19 cellular contexts compared by ENCODE assay signal in genomic region chr5:172508471-172509404, GRCh38. TPM values are rescaled to one million over a fixed set of nuclear protein-coding genes. Genes with fewer than 3 reads are reported as not detected.
A peak's percentile ranks its signal among the peaks of the same experiment; 100 is the strongest.
DNase-seq lines count a peak whose midpoint lies in the region; ATAC-seq and TF ChIP-seq lines count a peak whose summit lies in the region.
"Had no signal": no experiment of that assay in that cellular context is flagged by ENCODE, and none has a peak within 500 bp of the region (broad histone marks: within the 10 kb centered on the region; RNA-seq: fewer than 3 reads in every experiment).

No MANE protein-coding gene starts in this region.

- peaks cover 10% of the 10 kb centered on the region for H3K4me1 Mint-ChIP-seq in neural progenitor cell
- H3K4me1 Mint-ChIP-seq: activated CD4-positive, alpha-beta T cell treated with anti-CD3 and anti-CD28 coated beads, Interleukin-2, amount 10 ng/mL, durations not matched to agents 24 days and 14 days; activated naive CD4-positive, alpha-beta T cell treated with anti-CD3 and anti-CD28 coated beads, Interleukin-2, amount 50 U/mL, for 24 hours had no signal

- TF ChIP-seq POLR2A in transverse colon (IDR thresholded peaks at IDR 0.05) = no peak

- TF ChIP-seq CTCF in coronary artery (IDR thresholded peaks at IDR 0.05) (no peak), neural progenitor cell (IDR thresholded peaks at IDR 0.05) (no peak), transverse colon (IDR thresholded peaks at IDR 0.05) (no peak)

- 82% methylated on average over 12 of the region's 12 CpGs; no CpG with 5 or more reads in 1 of the 2 donors for WGBS in transverse colon (ENCODE audit: low coverage in 1 of 2), 2 donors

- H3K79me2 ChIP-seq in neural progenitor cell (ENCODE audit: low read depth) = no peaks in the 10 kb centered on the region

- H3K4me3 Mint-ChIP-seq in neural progenitor cell = no peak overlapping the region
- H3K4me3 Mint-ChIP-seq: activated CD4-positive, alpha-beta T cell treated with anti-CD3 and anti-CD28 coated beads, Interleukin-2, amount 10 ng/mL, durations not matched to agents 24 days and 14 days; activated naive CD4-positive, alpha-beta T cell treated with anti-CD3 and anti-CD28 coated beads, Interleukin-2, amount 50 U/mL, for 24 hours; stimulated activated naive B cell treated with anti-CD40 and anti-IgM and Interleukin-4, amounts not matched to agents 10 μg/mL and 1 μg/mL and 100 μg/mL, for 72 hours had no signal

- H3K27ac Mint-ChIP-seq in neural progenitor cell = no peak overlapping the region
- H3K27ac Mint-ChIP-seq: activated CD4-positive, alpha-beta T cell treated with anti-CD3 and anti-CD28 coated beads, Interleukin-2, amount 10 ng/mL, durations not matched to agents 24 days and 14 days; activated naive CD4-positive, alpha-beta T cell treated with anti-CD3 and anti-CD28 coated beads, Interleukin-2, amount 50 U/mL, for 24 hours; stimulated activated naive B cell treated with anti-CD40 and anti-IgM and Interleukin-4, amounts not matched to agents 10 μg/mL and 1 μg/mL and 100 μg/mL, for 72 hours had no signal

- peaks cover 5% of the 10 kb centered on the region for H3F3A ChIP-seq in neural progenitor cell (ENCODE audit: low read depth)

- no peak overlapping the region for H3K4me3 ChIP-seq in coronary artery
- no peak overlapping the region for H3K4me3 ChIP-seq in neural progenitor cell
- no peak overlapping the region for H3K4me3 ChIP-seq in transverse colon
- H3K4me3 ChIP-seq: A549; BLaER1 treated with 17β-estradiol and CSF1 and Interleukin-3, amounts not matched to agents 10 nM and 100 nM had no signal

- H3K27me3 Mint-ChIP-seq in neural progenitor cell (ENCODE audit: insufficient read depth, low read depth) = peaks cover 5% of the 10 kb centered on the region

- H3K27me3 ChIP-seq in neural progenitor cell (no peaks in the 10 kb centered on the region), transverse colon (no peaks in the 10 kb centered on the region)
- H3K27me3 ChIP-seq: BLaER1 treated with 17β-estradiol and CSF1 and Interleukin-3, amounts not matched to agents 10 nM and 100 nM had no signal

- no peaks in the 10 kb centered on the region for H3K36me3 Mint-ChIP-seq in neural progenitor cell

- no peak for ATAC-seq in HG02840 (IDR thresholded peaks at IDR 0.05; ENCODE audit: low FRiP score, unreplicated experiment)
- ATAC-seq: A549; stimulated activated naive B cell treated with anti-CD40 and anti-IgM and Interleukin-4, amounts not matched to agents 10 μg/mL and 1 μg/mL and 100 μg/mL, for 72 hours had no signal

- peak overlapping the region; percentile 89 for H2AFZ ChIP-seq in neural progenitor cell (replicated peaks)

- peak overlapping the region in 1 of 2 donors; percentile 42 for H3K27ac ChIP-seq in coronary artery
- H3K27ac ChIP-seq in neural progenitor cell = no peak overlapping the region
- no peak overlapping the region for H3K27ac ChIP-seq in transverse colon
- H3K27ac ChIP-seq: A549; BLaER1 treated with 17β-estradiol and CSF1 and Interleukin-3, amounts not matched to agents 10 nM and 100 nM had no signal

- TF ChIP-seq EP300 in transverse colon (IDR thresholded peaks at IDR 0.05; ENCODE audit: low read depth) = no peak

- intact Hi-C loops in transverse colon (cut with DNase I; ENCODE audit: low total_unique reads) = no loop called here

- H3K9me3 ChIP-seq in neural progenitor cell (ENCODE audit: low read depth) = peaks cover 15% of the 10 kb centered on the region
- H3K9me3 ChIP-seq in transverse colon = peaks cover 0 to 15% of the 10 kb centered on the region in 2 donors

- no peak overlapping the region for H3K9ac ChIP-seq in neural progenitor cell
- H3K9ac ChIP-seq: BLaER1 treated with 17β-estradiol and CSF1 and Interleukin-3, amounts not matched to agents 10 nM and 100 nM had no signal

- H3K9me3 Mint-ChIP-seq in neural progenitor cell = peaks cover 24% of the 10 kb centered on the region

- no peaks in the 10 kb centered on the region for H4K20me1 ChIP-seq in neural progenitor cell (ENCODE audit: low read depth)
- H4K20me1 ChIP-seq: BLaER1 treated with 17β-estradiol and CSF1 and Interleukin-3, amounts not matched to agents 10 nM and 100 nM had no signal

- in situ Hi-C loops in transverse colon (cut with MboI; ENCODE audit: low pct_ligation_motif_present in 1 of 4, low pct_unique_long_range_greater_than_20kb in 1 of 4, low sequenced_read_pairs in 3 of 4) = no loop called here

- peak overlapping the region; percentile 19 for H3K4me2 ChIP-seq in neural progenitor cell
- H3K4me2 ChIP-seq: A549; BLaER1 treated with 17β-estradiol and CSF1 and Interleukin-3, amounts not matched to agents 10 nM and 100 nM had no signal

- peaks cover 14% of the 10 kb centered on the region for H3K4me1 ChIP-seq in neural progenitor cell
- H3K4me1 ChIP-seq in transverse colon = peaks cover 12 to 16% (median 15%) of the 10 kb centered on the region in 4 donors
- H3K4me1 ChIP-seq: A549 had no signal

- DNase-seq in activated effector memory CD4-positive, alpha-beta T cell treated with anti-CD3 and anti-CD28 coated beads, Interleukin-2, amount 50 U/mL, for 16 hours = peak; percentile 16
- DNase-seq in activated effector memory CD4-positive, alpha-beta T cell treated with Interleukin-2 at 50 U/mL for 16 hours = no peak
- DNase-seq in coronary artery (ENCODE audit: low spot score) = peak; percentile 64
- no peak for DNase-seq in neural progenitor cell (ENCODE audit: low spot score)
- DNase-seq in transverse colon = peak; percentile 4
- no peak for DNase-seq in NCI-H2107 (lab: John Stamatoyannopoulos, UW)
- DNase-seq in NCI-H146 treated with DMSO at 0.1 percent for 48 hours (lab: John Stamatoyannopoulos, UW; ENCODE audit: unreplicated experiment) = no peak
- DNase-seq: activated CD4-positive, alpha-beta T cell treated with anti-CD3 and anti-CD28 coated beads, Interleukin-2, amount 10 ng/mL, durations not matched to agents 24 days and 14 days; activated T-cell treated with anti-CD3 and anti-CD28 coated beads, Interleukin-2, amount 50 U/mL, for 1 hour; H7; NCI-H1105 treated with DMSO at 0.1 percent for 48 hours; NCI-H524 treated with DMSO at 0.1 percent for 48 hours; retina; stimulated activated naive B cell treated with anti-CD40 and anti-IgM and Interleukin-4, amounts not matched to agents 10 μg/mL and 1 μg/mL and 100 μg/mL, for 72 hours; trophoblast cell had no signal

- H3K36me3 ChIP-seq in neural progenitor cell = no peaks in the 10 kb centered on the region
- no peaks in the 10 kb centered on the region for H3K36me3 ChIP-seq in transverse colon
- H3K36me3 ChIP-seq: BLaER1 treated with 17β-estradiol and CSF1 and Interleukin-3, amounts not matched to agents 10 nM and 100 nM had no signal

RNA-seq across cellular contexts. Expression of gene SH3PXD2B, which starts 54.4 kb away (rescaled TPM):
- total RNA-seq in neural progenitor cell (ENCODE audit: low replicate concordance) = 27.3 and 46.3 TPM in 2 replicates
- 10 to 100 TPM; 10.2 to 26.6 (median 14.6) TPM for total RNA-seq in transverse colon

Comparison
In these comparisons a context has a peak if more than half of its experiments do, and no peak if none do; other contexts are left out.
1. DNase-seq: peak in activated effector memory CD4-positive, alpha-beta T cell treated with anti-CD3 and anti-CD28 coated beads, Interleukin-2, amount 50 U/mL, for 16 hours (single experiment), coronary artery (single experiment) and transverse colon (single experiment); none in activated effector memory CD4-positive, alpha-beta T cell treated with Interleukin-2 at 50 U/mL for 16 hours (single experiment), neural progenitor cell (single experiment), NCI-H2107 (single experiment) and NCI-H146 treated with DMSO at 0.1 percent for 48 hours (single experiment).